ENCODE assay signal across 8 cellular contexts in the genomic region with DNA sequence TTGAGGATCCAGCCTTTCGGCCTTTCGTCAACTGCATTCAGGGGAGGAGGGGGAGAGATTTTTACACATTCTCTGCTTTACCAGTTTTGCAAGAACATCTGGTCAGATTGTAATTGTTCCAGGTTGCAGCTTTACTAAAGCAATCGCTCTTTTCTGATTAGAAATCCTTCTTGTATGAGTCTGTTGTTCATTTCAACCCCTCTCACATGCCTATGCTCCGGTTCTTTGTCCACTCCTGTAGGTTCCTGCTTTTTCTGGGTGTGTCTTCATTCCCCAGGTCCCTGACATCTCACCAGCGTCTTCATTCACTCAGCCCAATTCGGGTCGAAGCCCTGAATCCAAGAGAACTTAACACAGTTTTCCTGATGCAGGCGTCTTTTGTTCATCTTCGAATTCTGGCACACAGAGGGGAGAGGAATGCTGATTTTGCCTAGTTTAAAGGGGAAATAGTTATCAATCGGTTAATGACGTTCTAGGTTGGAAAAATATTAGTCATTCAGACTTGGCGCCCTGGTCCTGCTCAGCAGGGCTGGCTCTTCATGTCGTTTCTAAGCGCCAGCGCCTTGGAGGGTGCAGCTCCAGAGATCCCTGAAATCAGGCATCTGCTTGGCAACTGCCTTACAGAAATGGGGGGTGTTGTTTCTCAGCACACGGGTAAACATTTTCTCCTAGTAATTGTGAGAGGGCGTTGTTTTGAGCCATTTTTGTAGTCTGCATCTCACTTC. TPM values are rescaled to one million over a fixed set of nuclear protein-coding genes. Genes with fewer than 3 reads are reported as not detected.
A peak's percentile ranks its signal among the peaks of the same experiment; 100 is the strongest.
DNase-seq lines count a peak whose midpoint lies in the region; ATAC-seq, FAIRE-seq and TF ChIP-seq lines count a peak whose summit lies in the region.

No MANE protein-coding gene starts in this region.

- DNase-seq in AG10803 (ENCODE audit: low read depth) (peak; percentile 92), MM.1S (no peak), H1 (ENCODE audit: low read depth in 1 of 2, low spot score in 2 of 2) (no peak), NOMO-1 (lab: John Stamatoyannopoulos, UW; ENCODE audit: unreplicated experiment in 2 of 2) (no peak), CD1c-positive myeloid dendritic cell (ENCODE audit: extremely low spot score) (no peak), NAMALWA (ENCODE audit: low spot score) (no peak)
- DNase-seq in natural killer cell treated with Interleukin-12 subunit alpha and Interleukin-12 subunit beta and Interleukin-15 and Interleukin-18, amount 100 ng/mL, for 72 hours (ENCODE audit: low spot score): no peak
- no peak for DNase-seq in stimulated activated CD8-positive, alpha-beta memory T cell treated with anti-CD3 and anti-CD28 coated beads, Interleukin-4, amount 100 ng/mL, for 48 hours

- no peak overlapping the region for H2BK120ac ChIP-seq in H1 (replicated peaks; ENCODE audit: low read depth, low read length)

- H3K9ac ChIP-seq in MM.1S (ENCODE audit: low read length): no peak overlapping the region
- peak overlapping the region in 3 of 4 experiments; percentile 85 to 93 (median 89); a peak in 6 of 7 replicates for H3K9ac ChIP-seq in H1 (replicated peaks in 1 of 4; ENCODE audit: extremely low read depth in 1 of 4, low read depth in 3 of 4, low read length in 3 of 4)

- no peak for TF ChIP-seq EP300 in H1 (IDR thresholded peaks at IDR 0.05; ENCODE audit: borderline replicate concordance in 1 of 2, low read depth in 2 of 2, low read length in 2 of 2)

- H2BK15ac ChIP-seq in H1 (ENCODE audit: low read length): no peak overlapping the region

- peak overlapping the region; percentile 57; the same call in 1 of the 2 replicates for H4K8ac ChIP-seq in H1 (ENCODE audit: extremely low read depth, insufficient read depth, low read length)

- peak overlapping the region; percentile 27 for H3K4ac ChIP-seq in H1 (replicated peaks; ENCODE audit: insufficient read length, low read depth, low read length)

- no peak overlapping the region for H3K27ac ChIP-seq in MM.1S (ENCODE audit: low read length)
- H3K27ac ChIP-seq in H1 (ENCODE audit: low read depth, low read length): peak overlapping the region; percentile 95

- H3K27me3 Mint-ChIP-seq in natural killer cell treated with Interleukin-12 subunit alpha and Interleukin-12 subunit beta and Interleukin-15 and Interleukin-18, amount 100 ng/mL, for 72 hours: no peaks in the 10 kb centered on the region

- ATAC-seq in natural killer cell treated with Interleukin-12 subunit alpha and Interleukin-12 subunit beta and Interleukin-15 and Interleukin-18, amount 100 ng/mL, for 72 hours: no peak

- no peaks in the 10 kb centered on the region for H3K36me3 ChIP-seq in MM.1S (replicated peaks; ENCODE audit: insufficient read depth, low read length)
- H3K36me3 ChIP-seq in H1 (ENCODE audit: control insufficient read depth in 2 of 4, insufficient read depth in 4 of 4, low read length in 3 of 4): no peaks in the 10 kb centered on the region

- POLR2A ChIA-PET in H1 (lab: Charles Lee; ENCODE audit: partially characterized antibody): interaction anchor here (0.7 to 3.6 kb wide), 10 partner anchors 11 to 307 kb away, joined by 3 to 21 read pairs (median 4); partner anchors contain the start of gene ARHGAP21

- H3K18ac ChIP-seq in H1 (ENCODE audit: extremely low read depth, low read length): peak overlapping the region; percentile 88; the same call in 1 of the 2 replicates

- H4K20me1 ChIP-seq in MM.1S (ENCODE audit: insufficient read depth, low read length) (no peaks in the 10 kb centered on the region), H1 (replicated peaks in 1 of 2; ENCODE audit: control insufficient read depth in 1 of 2, insufficient read depth in 2 of 2, low read length in 2 of 2) (no peaks in the 10 kb centered on the region)

- no peaks in the 10 kb centered on the region for H3K36me3 Mint-ChIP-seq in natural killer cell treated with Interleukin-12 subunit alpha and Interleukin-12 subunit beta and Interleukin-15 and Interleukin-18, amount 100 ng/mL, for 72 hours

- no peaks in the 10 kb centered on the region for H3K79me2 ChIP-seq in MM.1S (ENCODE audit: low read length)
- H3K79me2 ChIP-seq in H1 (ENCODE audit: control insufficient read depth in 1 of 2, insufficient read depth in 2 of 2, low read length in 2 of 2): no peaks in the 10 kb centered on the region

- H4K91ac ChIP-seq in H1 (replicated peaks; ENCODE audit: insufficient read length, low read length): peak overlapping the region; percentile 32

- peak overlapping the region; percentile 80 for H3K4me3 Mint-ChIP-seq in natural killer cell treated with Interleukin-12 subunit alpha and Interleukin-12 subunit beta and Interleukin-15 and Interleukin-18, amount 100 ng/mL, for 72 hours

- H3K14ac ChIP-seq in H1 (ENCODE audit: insufficient read length): no peak overlapping the region

- H2BK20ac ChIP-seq in H1 (ENCODE audit: low read length): no peak overlapping the region

- peak overlapping the region; percentile 58; the same call in 1 of the 2 replicates for H2AK5ac ChIP-seq in H1 (ENCODE audit: low read depth, low read length)

- WGBS in H1 (ENCODE audit: extremely low coverage in 1 of 2, insufficient coverage in 1 of 2, insufficient read length in 1 of 2, insufficient replicate concordance in 2 of 2, low coverage in 1 of 2, low lambda C conversion rate in 2 of 2, missing lambda C conversion rate in 1 of 2), 2 experiments: 66% methylated on average over 17 of the region's 17 CpGs; no CpG with 5 or more reads in 1 of the 2 experiments

- H3K27ac Mint-ChIP-seq in natural killer cell treated with Interleukin-12 subunit alpha and Interleukin-12 subunit beta and Interleukin-15 and Interleukin-18, amount 100 ng/mL, for 72 hours: peak overlapping the region; percentile 60 to 69

- CTCF ChIA-PET in H1 (lab: Charles Lee; ENCODE audit: partially characterized antibody): interaction anchor here (0.6 kb wide), 1 partner anchor 107 kb away, joined by 3 read pairs; no protein-coding TSS in a partner anchor

- H2BK5ac ChIP-seq in H1 (ENCODE audit: low read depth, low read length): peak overlapping the region; percentile 85

- H2AFZ ChIP-seq in MM.1S (ENCODE audit: low read length) (peak overlapping the region; percentile 77), H1 (ENCODE audit: low read length) (peak overlapping the region; percentile 42; the same call in 1 of the 2 replicates)

- no peaks in the 10 kb centered on the region for H3K4me1 ChIP-seq in MM.1S (ENCODE audit: low read length)
- H3K4me1 ChIP-seq in H1 (replicated peaks in 1 of 4; ENCODE audit: control insufficient read depth in 3 of 4, insufficient read depth in 4 of 4, low read length in 3 of 4): peaks cover 9 to 24% (median 16%) of the 10 kb centered on the region in 4 experiments; a peak in 6 of 7 replicates

- no peak overlapping the region for H3K23ac ChIP-seq in H1 (ENCODE audit: insufficient read length)

- H3K9me3 Mint-ChIP-seq in natural killer cell treated with Interleukin-12 subunit alpha and Interleukin-12 subunit beta and Interleukin-15 and Interleukin-18, amount 100 ng/mL, for 72 hours: no peaks in the 10 kb centered on the region

- no peak overlapping the region for H4K5ac ChIP-seq in H1 (ENCODE audit: insufficient read length, low read depth, low read length)

- no peak overlapping the region for H3K4me2 ChIP-seq in MM.1S (ENCODE audit: low read depth, low read length)
- H3K4me2 ChIP-seq in H1 (ENCODE audit: insufficient read depth in 1 of 2, low read depth in 2 of 2, low read length in 2 of 2): peak overlapping the region; percentile 85 to 98

- no peak for FAIRE-seq in H1 (lab: Jason Lieb, UNC)

- TF ChIP-seq RAD21 in H1 (IDR thresholded peaks at IDR 0.05 in 1 of 2, conservative IDR thresholded peaks at IDR 0.05 in 1 of 2; ENCODE audit: low read depth in 2 of 2, low read length in 2 of 2): no peak

- no peaks in the 10 kb centered on the region for H3K9me2 ChIP-seq in MM.1S (replicated peaks; ENCODE audit: insufficient read depth, low read length)

- H3K79me1 ChIP-seq in H1 (ENCODE audit: low read depth, low read length): no peaks in the 10 kb centered on the region; the same call in 1 of the 2 replicates

- TF ChIP-seq CTCF in AG10803 (conservative IDR thresholded peaks at IDR 0.05; ENCODE audit: low read length): no peak
- no peak for TF ChIP-seq CTCF in MM.1S (IDR thresholded peaks at IDR 0.05; ENCODE audit: low read length)
- no peak for TF ChIP-seq CTCF in H1 (IDR thresholded peaks at IDR 0.05; ENCODE audit: control extremely low read depth in 1 of 3, insufficient read depth in 1 of 3, low read depth in 1 of 3, low read length in 3 of 3)

- H3K27me3 ChIP-seq in MM.1S (replicated peaks; ENCODE audit: insufficient read depth, low read length) (no peaks in the 10 kb centered on the region), H1 (replicated peaks in 1 of 4; ENCODE audit: control insufficient read depth in 3 of 4, extremely low read depth in 1 of 4, insufficient read depth in 3 of 4, low read length in 3 of 4) (no peaks in the 10 kb centered on the region)

- H3K4me3 ChIP-seq in AG10803 (ENCODE audit: low read length): peak overlapping the region; percentile 70
- peak overlapping the region; percentile 54; the same call in 1 of the 2 replicates for H3K4me3 ChIP-seq in MM.1S (ENCODE audit: low read length)
- peak overlapping the region; percentile 29 to 73 (median 54) for H3K4me3 ChIP-seq in H1 (ENCODE audit: extremely low read depth in 1 of 4, insufficient read depth in 2 of 4, low read depth in 3 of 4, low read length in 4 of 4)

- 0 out of 2 replicates have a peak overlapping the region, but pooled peaks have one; percentile 50 for H2BK12ac ChIP-seq in H1 (ENCODE audit: low read depth, low read length)

- no peaks in the 10 kb centered on the region for H3F3A ChIP-seq in MM.1S (ENCODE audit: insufficient read depth, low read length)

- TF ChIP-seq POLR2A in H1 (IDR thresholded peaks at IDR 0.05; ENCODE audit: control extremely low read depth in 1 of 2, low read depth in 2 of 2, low read length in 2 of 2): no peak

- H3K23me2 ChIP-seq in H1 (ENCODE audit: low read depth, low read length): peaks cover 4% of the 10 kb centered on the region; the same call in 1 of the 2 replicates

- H3K4me1 Mint-ChIP-seq in natural killer cell treated with Interleukin-12 subunit alpha and Interleukin-12 subunit beta and Interleukin-15 and Interleukin-18, amount 100 ng/mL, for 72 hours (ENCODE audit: low read depth in 2 of 2): peaks cover 14 to 15% of the 10 kb centered on the region in 2 donors

- H3K9me3 ChIP-seq in MM.1S (replicated peaks; ENCODE audit: insufficient read depth, low read length): no peaks in the 10 kb centered on the region
- no peaks in the 10 kb centered on the region for H3K9me3 ChIP-seq in H1 (ENCODE audit: insufficient read depth in 2 of 2, low read depth in 1 of 2, low read length in 1 of 2)

- H3K56ac ChIP-seq in H1 (replicated peaks; ENCODE audit: insufficient read length, low read depth, low read length): no peak overlapping the region

RNA-seq across cellular contexts. Expression of gene PRTFDC1, which starts 1.1 kb away (rescaled TPM):
- total RNA-seq in H1 (2021; fragmentation: NEBNext Ultra II Directional; extraction: Animal tissue kit (Norgen Biotek cat#: 25700)): 6.6 and 8.0 TPM in 2 replicates
- polyA plus RNA-seq in H1 (2011; rRNA removed): 4.1 and 5.9 TPM in 2 replicates
- 7.4 TPM for polyA plus RNA-seq in H1 (2011; cell fraction: cytosol; rRNA removed)
- 1.0 TPM for polyA plus RNA-seq in H1 (2011; cell fraction: nucleus; rRNA removed)
- 7.5 to 9.9 TPM (median 8.0 TPM) in 4 replicates for polyA plus RNA-seq in H1 (2012, experiment 1 of 2)
- 2.3 TPM for polyA plus RNA-seq in H1 (2012, experiment 2 of 2)
- polyA plus RNA-seq in H1 (2013, experiment 1 of 2): 8.7 TPM
- polyA plus RNA-seq in H1 (2013, experiment 2 of 2): 8.0 TPM
- 7.6 and 10.7 TPM in 2 replicates for polyA minus RNA-seq in H1 (2011; rRNA and poly(A)+ RNA removed)
- polyA minus RNA-seq in H1 (2011; cell fraction: cytosol; rRNA and poly(A)+ RNA removed): 4.7 TPM
- polyA minus RNA-seq in H1 (2011; cell fraction: nucleus; rRNA and poly(A)+ RNA removed): 5.7 TPM
- under 1 TPM in 1 of 2 donors, not detected in 1; 0.69 TPM for total RNA-seq in natural killer cell treated with Interleukin-12 subunit alpha and Interleukin-12 subunit beta and Interleukin-15 and Interleukin-18, amount 100 ng/mL, for 72 hours
